ENCODE assay signal across 10 cellular contexts in genomic region chr6:108587258-108588059, GRCh38. TPM values are rescaled to one million over a fixed set of nuclear protein-coding genes. Genes with fewer than 3 reads are reported as not detected.
DNase-seq lines count a peak whose midpoint lies in the region; ATAC-seq, FAIRE-seq and TF ChIP-seq lines count a peak whose summit lies in the region.
"Had no signal": no experiment of that assay in that cellular context is flagged by ENCODE, and none has a peak within 500 bp of the region (broad histone marks: within the 10 kb centered on the region; RNA-seq: fewer than 3 reads in every experiment).

No MANE protein-coding gene starts in this region.

- H3K9me3 Mint-ChIP-seq in nephron = no peaks in the 10 kb centered on the region

- no peaks in the 10 kb centered on the region for H3K9me2 ChIP-seq in OCI-LY7 (ENCODE audit: insufficient read depth, low read length)

- no peak for TF ChIP-seq EP300 in A549 (IDR thresholded peaks at IDR 0.05)

- no TSS peak for BruUV-seq in OCI-LY7 (replicated peaks; lab: Mats Ljungman, UMichigan)

- TF ChIP-seq CTCF in A549 (IDR thresholded peaks at IDR 0.05) (no peak), OCI-LY7 (conservative IDR thresholded peaks at IDR 0.05; ENCODE audit: low read length) (no peak), nephron (IDR thresholded peaks at IDR 0.05; ENCODE audit: unreplicated experiment in 3 of 3) (no peak)

- no peak for TF ChIP-seq RAD21 in A549 (conservative IDR thresholded peaks at IDR 0.05 in 1 of 2, IDR thresholded peaks at IDR 0.05 in 1 of 2)

- H3K4me1 Mint-ChIP-seq in nephron = peaks cover 90% of the 10 kb centered on the region

- peaks cover 18% of the 10 kb centered on the region; the same call in 1 of the 2 replicates for H3K79me2 ChIP-seq in OCI-LY7 (ENCODE audit: insufficient read depth, low read depth, low read length)

- H3K4me3 ChIP-seq in A549 (no peak overlapping the region), OCI-LY7 (ENCODE audit: low read depth, low read length, poor library complexity, severe bottlenecking) (no peak overlapping the region)
- H3K4me3 ChIP-seq: BLaER1 had no signal

- H4K20me1 ChIP-seq in OCI-LY7 (ENCODE audit: insufficient read depth, low read length) = no peaks in the 10 kb centered on the region

- H3K27ac Mint-ChIP-seq in nephron = peak overlapping the region; percentile 59 to 95 (median 89)

- TF ChIP-seq POLR2A in A549 (IDR thresholded peaks at IDR 0.05; ENCODE audit: low read length) = no peak

- DNase-seq in A549 (ENCODE audit: low read depth in 1 of 2, low spot score in 1 of 2) = peak in 1 of 2 experiments; percentile 18
- DNase-seq in OCI-LY7 (ENCODE audit: low spot score) = no peak
- DNase-seq in epithelial cell of prostate (ENCODE audit: low read depth, low spot score) = no peak
- DNase-seq in GF-D8 (lab: John Stamatoyannopoulos, UW) = no peak
- no peak for DNase-seq in NCI-H1436 (lab: John Stamatoyannopoulos, UW)
- DNase-seq in mesenteric fat pad (ENCODE audit: low spot score) = no peak
- DNase-seq: NCI-H1048 had no signal

- no peak overlapping the region for H2AFZ ChIP-seq in OCI-LY7 (ENCODE audit: low read length)

- H3K4me3 Mint-ChIP-seq in nephron = no peak overlapping the region

- WGBS in A549 (ENCODE audit: missing lambda C conversion rate) = 43% methylated on average over 9 of the region's 9 CpGs

- H3K36me3 Mint-ChIP-seq in nephron (ENCODE audit: low read depth) = peaks cover 3% of the 10 kb centered on the region

- H3K4me2 ChIP-seq in A549 (peak overlapping the region; percentile 67), OCI-LY7 (ENCODE audit: low read length) (peak overlapping the region; percentile 32; the same call in 1 of the 2 replicates)
- H3K4me2 ChIP-seq: BLaER1 had no signal

- peak overlapping the region; percentile 50 to 76; a peak in 4 of 6 replicates for H3K27ac ChIP-seq in A549
- no peak overlapping the region for H3K27ac ChIP-seq in OCI-LY7 (ENCODE audit: low read depth, low read length, poor library complexity, severe bottlenecking)
- peak overlapping the region; percentile 83 for H3K27ac ChIP-seq in epithelial cell of prostate
- H3K27ac ChIP-seq: BLaER1 had no signal

- H3K4me1 ChIP-seq in A549 (peaks cover 38% of the 10 kb centered on the region), OCI-LY7 (ENCODE audit: insufficient read depth, low read length, poor library complexity, severe bottlenecking) (peaks cover 59% of the 10 kb centered on the region)

- CTCF ChIA-PET in A549 (lab: Yijun Ruan, JAX) = no interaction called here
- CTCF ChIA-PET in OCI-LY7 (lab: Charles Lee; ENCODE audit: unreplicated experiment) = no interaction called here

- H3K9me3 ChIP-seq in A549 = no peaks in the 10 kb centered on the region
- H3K9me3 ChIP-seq in OCI-LY7 (ENCODE audit: low read length) = no peaks in the 10 kb centered on the region
- H3K9me3 ChIP-seq: BLaER1 had no signal

- intact Hi-C loops in OCI-LY7 (cut with micrococcal nuclease; ENCODE audit: unreplicated experiment) = no loop called here

- ATAC-seq in A549 = peak; percentile 55 to 66; a peak in 4 of 6 replicates
- no peak for ATAC-seq in HG03457 (IDR thresholded peaks at IDR 0.05; ENCODE audit: unreplicated experiment)

- H3K27me3 Mint-ChIP-seq in nephron (ENCODE audit: low read depth) = no peaks in the 10 kb centered on the region

- H3K36me3 ChIP-seq in OCI-LY7 (ENCODE audit: insufficient read depth, low read length) = no peaks in the 10 kb centered on the region

- POLR2A ChIA-PET in A549 (lab: Yijun Ruan, JAX) = no interaction called here
- POLR2A ChIA-PET in OCI-LY7 (lab: Charles Lee) = interaction anchor here (0.6 to 2.8 kb wide), 5 partner anchors 10 to 876 kb away, joined by 3 to 17 read pairs (median 3); no protein-coding TSS in a partner anchor

- FAIRE-seq in A549 (lab: Jason Lieb, UNC) = no peak

TF ChIP-seq in A549, 52 proteins besides CTCF, POLR2A, EP300 and RAD21:
- TF ChIP-seq MAFK (IDR thresholded peaks at IDR 0.05; ENCODE audit: partially characterized antibody) = peak; percentile 72
- no peak for TF ChIP-seq NFE2L2 (conservative IDR thresholded peaks at IDR 0.05; ENCODE audit: low read length)
TF ChIP-seq in A549: peak in this region for 1.

RNA-seq across cellular contexts. Expression of gene FOXO3, which starts 26.7 kb away (rescaled TPM):
- polyA plus RNA-seq in A549 (2011; rRNA removed) (7.5 and 10.0 TPM in 2 replicates), A549 (2017; fragmentation: RNase III; extraction: RNeasy Plus Mini Kit Qiagen cat#74134 plus additional on column Dnase treatment) (4.2 to 4.8 TPM (median 4.6 TPM) in 3 replicates)
- 3.5 and 5.0 TPM in 2 replicates for polyA plus RNA-seq in A549 (2012; cell fraction: cytosol; rRNA removed)
- 3.4 and 3.7 TPM in 2 replicates for polyA plus RNA-seq in A549 (2012; cell fraction: nucleus; rRNA removed)
- polyA minus RNA-seq in A549 (2011; rRNA and poly(A)+ RNA removed) = 37.0 and 42.7 TPM in 2 replicates
- total RNA-seq in OCI-LY7 (2014; rRNA removed; shearing (Covaris generic)) = 3.0 and 3.8 TPM in 2 replicates
- total RNA-seq in OCI-LY7 (2022) (9.4 and 9.9 TPM in 2 replicates), mesenteric fat pad (94.0 TPM)
